Comparison of ENCODE assay signal across 24 cellular contexts in the genomic region with DNA sequence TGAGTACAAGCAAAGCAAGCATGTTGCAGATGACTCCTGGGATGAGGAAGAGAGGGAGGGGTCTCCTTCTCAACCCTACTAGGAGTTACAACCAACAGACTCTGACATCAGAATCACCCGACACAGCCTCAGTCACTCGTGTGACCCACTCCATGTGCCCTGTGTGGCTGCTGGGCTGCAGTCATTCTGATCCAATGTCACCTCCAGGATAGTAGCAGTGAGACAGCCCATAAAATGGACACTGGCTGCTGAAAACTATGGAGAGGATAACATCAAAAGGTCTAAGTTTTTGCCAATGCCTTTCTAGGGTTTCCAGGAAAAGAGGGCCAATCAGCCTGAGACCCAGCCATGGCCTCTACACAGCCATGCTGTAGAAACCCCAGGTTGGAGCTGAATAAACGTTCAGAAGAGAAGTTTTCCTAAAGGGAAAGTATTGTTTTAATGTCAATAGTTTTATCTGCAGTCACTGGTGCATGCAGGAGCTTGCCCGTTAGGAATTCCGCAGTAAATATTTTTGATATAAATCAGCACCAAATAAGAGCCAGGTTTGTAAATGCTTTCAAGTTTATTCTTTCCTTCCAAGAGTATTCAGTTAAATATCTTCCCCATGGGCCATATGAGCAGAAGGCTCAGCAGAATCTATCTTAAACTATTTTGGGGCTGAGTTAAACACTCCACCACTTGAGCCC.
DNase-seq lines count a peak whose midpoint lies in the region; FAIRE-seq and TF ChIP-seq lines count a peak whose summit lies in the region.
"Had no signal": no experiment of that assay in that cellular context is flagged by ENCODE, and none has a peak within 500 bp of the region (broad histone marks: within the 10 kb centered on the region; RNA-seq: fewer than 3 reads in every experiment).

No MANE protein-coding gene starts in this region.

- in situ Hi-C loops in mammary epithelial cell (cut with MboI; ENCODE audit: low sequenced_read_pairs in 2 of 2), result no loop called here

- FAIRE-seq in HTR-8/SVneo (lab: Jason Lieb, UNC), result peak; percentile 73
- peak; percentile 57 for FAIRE-seq in keratinocyte (lab: Jason Lieb, UNC)
- FAIRE-seq: A204.1, small intestine had no signal

- TF ChIP-seq CTCF in mammary epithelial cell (conservative IDR thresholded peaks at IDR 0.05 in 1 of 2, IDR thresholded peaks at IDR 0.05 in 1 of 2; ENCODE audit: extremely low read depth in 1 of 2, insufficient read depth in 1 of 2, low read depth in 1 of 2, low read length in 2 of 2) (no peak), keratinocyte (optimal IDR thresholded peaks at IDR 0.05 in 1 of 3, IDR thresholded peaks at IDR 0.05 in 1 of 3, conservative IDR thresholded peaks at IDR 0.05 in 1 of 3; ENCODE audit: extremely low read depth in 1 of 3, insufficient read depth in 2 of 3, low read length in 3 of 3) (no peak)

- peak; percentile 32 for DNase-seq in AG08396 (ENCODE audit: low spot score)
- DNase-seq in HTR-8/SVneo (ENCODE audit: insufficient read length, low spot score), result peak; percentile 35
- peak; percentile 78 for DNase-seq in mammary epithelial cell
- no peak for DNase-seq in keratinocyte (ENCODE audit: low read depth, low spot score)
- DNase-seq in dermis blood vessel endothelial cell, result no peak
- DNase-seq in C1 segment of cervical spinal cord (lab: John Stamatoyannopoulos, UW), result no peak
- DNase-seq in NCI-H748 (lab: John Stamatoyannopoulos, UW; ENCODE audit: unreplicated experiment), result no peak
- no peak for DNase-seq in GF-D8 (lab: John Stamatoyannopoulos, UW)
- DNase-seq: activated CD4-positive, alpha-beta T cell treated with anti-CD3 and anti-CD28 coated beads for 36 hours; activated T-cell treated with anti-CD3 and anti-CD28 coated beads, Interleukin-2, amount 50 U/mL, for 24 hours; Calu3; central memory CD4-positive, alpha-beta T cell; dorsolateral prefrontal cortex; foreskin melanocyte; naive B cell; NCI-H1694; NCI-H2171; NCI-H524; nucleus accumbens; small intestine; stimulated activated CD4-positive, alpha-beta T cell treated with anti-CD3 and anti-CD28 coated beads, Interleukin-1b, Interleukin-23, amount 100 ng/mL, for 48 hours had no signal

- 18% methylated on average over 5 of the region's 5 CpGs for WGBS in mammary epithelial cell (ENCODE audit: low coverage, missing lambda C conversion rate)

- no peaks in the 10 kb centered on the region for H3K36me3 ChIP-seq in mammary epithelial cell (ENCODE audit: insufficient read depth, low read length)
- no peaks in the 10 kb centered on the region for H3K36me3 ChIP-seq in keratinocyte (ENCODE audit: control insufficient read depth in 2 of 2, extremely low read depth in 1 of 2, insufficient read depth in 2 of 2, low read length in 2 of 2)
- H3K36me3 ChIP-seq: BLaER1 had no signal

- H3K4me1 ChIP-seq in mammary epithelial cell (ENCODE audit: insufficient read depth, low read length) (peaks cover 30% of the 10 kb centered on the region), keratinocyte (ENCODE audit: control insufficient read depth, extremely low read depth, insufficient read depth, low read length) (peaks cover 30% of the 10 kb centered on the region)
- H3K4me1 ChIP-seq: BLaER1 had no signal

- H3K9me3 ChIP-seq in mammary epithelial cell (replicated peaks; ENCODE audit: insufficient read depth, low read length) (no peaks in the 10 kb centered on the region), keratinocyte (ENCODE audit: control insufficient read depth, low read depth, low read length) (peaks cover 2% of the 10 kb centered on the region)
- H3K9me3 ChIP-seq: BLaER1 had no signal

- no peak overlapping the region for H3K9ac ChIP-seq in mammary epithelial cell (ENCODE audit: insufficient read depth, low read length)
- H3K9ac ChIP-seq in keratinocyte (ENCODE audit: control insufficient read depth, extremely low read depth, insufficient read depth, low read length), result peak overlapping the region; percentile 72
- H3K9ac ChIP-seq: BLaER1, KMS-11 had no signal

- no TSS peak for BruUV-seq in mammary epithelial cell (replicated peaks; lab: Mats Ljungman, UMichigan)

- H3K27ac ChIP-seq in mammary epithelial cell (ENCODE audit: insufficient read depth, low read depth, low read length) (peak overlapping the region; percentile 71), keratinocyte (ENCODE audit: control insufficient read depth, insufficient read depth, low read length) (peak overlapping the region; percentile 93)
- H3K27ac ChIP-seq: BLaER1, dorsolateral prefrontal cortex, KMS-11 had no signal

- H3K4me3 ChIP-seq in mammary epithelial cell (replicated peaks in 1 of 3; ENCODE audit: insufficient read depth in 1 of 3, low read depth in 2 of 3, low read length in 3 of 3) (no peak overlapping the region), keratinocyte (ENCODE audit: control insufficient read depth in 2 of 3, extremely low read depth in 1 of 3, insufficient read depth in 2 of 3, low read depth in 1 of 3, low read length in 3 of 3) (peak overlapping the region in 2 of 3 experiments; percentile 33 to 43)
- H3K4me3 ChIP-seq: BLaER1, dorsolateral prefrontal cortex had no signal

- H3K4me2 ChIP-seq in mammary epithelial cell (ENCODE audit: insufficient read depth, low read depth, low read length), result peak overlapping the region; percentile 63
- H3K4me2 ChIP-seq in keratinocyte (ENCODE audit: control insufficient read depth, extremely low read depth, insufficient read depth, low read depth, low read length), result peak overlapping the region; percentile 79
- H3K4me2 ChIP-seq: BLaER1, KMS-11 had no signal

- dilution Hi-C loops in mammary epithelial cell (cut with HindIII; ENCODE audit: low sequenced_read_pairs), result no loop called here
- dilution Hi-C loops in keratinocyte (cut with MboI; ENCODE audit: extremely low pct_ligation_motif_present, low sequenced_read_pairs), result no loop called here

- intact Hi-C loops in mammary epithelial cell (cut with micrococcal nuclease), result loop anchor here (5.0 kb wide), 1 partner anchor 44 kb away; no protein-coding TSS in a partner anchor

- CTCF ChIA-PET in mammary epithelial cell (lab: Charles Lee; ENCODE audit: low non-redundant PET), result interaction anchor here (0.7 kb wide), 1 partner anchor 231 kb away, joined by 3 read pairs; no protein-coding TSS in a partner anchor

- H2AFZ ChIP-seq in mammary epithelial cell (ENCODE audit: low read depth, low read length) (peak overlapping the region; percentile 71), keratinocyte (ENCODE audit: control insufficient read depth, low read length) (peak overlapping the region; percentile 68)

- no peaks in the 10 kb centered on the region for H3K27me3 ChIP-seq in mammary epithelial cell (ENCODE audit: insufficient read depth, low read length)
- no peaks in the 10 kb centered on the region for H3K27me3 ChIP-seq in keratinocyte (ENCODE audit: control insufficient read depth, extremely low read depth, insufficient read depth, low read length)
- H3K27me3 ChIP-seq: BLaER1, dorsolateral prefrontal cortex had no signal

- H4K20me1 ChIP-seq in mammary epithelial cell (ENCODE audit: insufficient read depth, low read length) (no peaks in the 10 kb centered on the region), keratinocyte (ENCODE audit: control insufficient read depth, extremely low read depth, insufficient read depth, low read length) (no peaks in the 10 kb centered on the region)
- H4K20me1 ChIP-seq: BLaER1 had no signal

- no peaks in the 10 kb centered on the region for H3K9me1 ChIP-seq in keratinocyte (ENCODE audit: control insufficient read depth, extremely low read depth, insufficient read depth, low read length)

- no peaks in the 10 kb centered on the region for H3K79me2 ChIP-seq in mammary epithelial cell (ENCODE audit: insufficient read depth, low read length)
- no peaks in the 10 kb centered on the region for H3K79me2 ChIP-seq in keratinocyte (ENCODE audit: control insufficient read depth, insufficient read depth, low read length)

Comparison
In these comparisons a context has a peak if more than half of its experiments do, and no peak if none do; other contexts are left out.
1. DNase-seq: peak in AG08396 (single experiment), HTR-8/SVneo (single experiment) and mammary epithelial cell (single experiment); none in keratinocyte (single experiment), dermis blood vessel endothelial cell (single experiment), C1 segment of cervical spinal cord (0 of 14), NCI-H748 (single experiment) and GF-D8 (single experiment).
2. H3K4me3 ChIP-seq: peak in keratinocyte (2 of 3); none in mammary epithelial cell (0 of 3).